In the genomic region with DNA sequence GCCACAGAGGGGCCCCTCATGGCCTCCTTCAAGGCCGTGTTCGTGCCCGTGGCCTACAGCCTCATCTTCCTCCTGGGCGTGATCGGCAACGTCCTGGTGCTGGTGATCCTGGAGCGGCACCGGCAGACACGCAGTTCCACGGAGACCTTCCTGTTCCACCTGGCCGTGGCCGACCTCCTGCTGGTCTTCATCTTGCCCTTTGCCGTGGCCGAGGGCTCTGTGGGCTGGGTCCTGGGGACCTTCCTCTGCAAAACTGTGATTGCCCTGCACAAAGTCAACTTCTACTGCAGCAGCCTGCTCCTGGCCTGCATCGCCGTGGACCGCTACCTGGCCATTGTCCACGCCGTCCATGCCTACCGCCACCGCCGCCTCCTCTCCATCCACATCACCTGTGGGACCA, we compare ENCODE assay signal across 18 cellular contexts. TPM values are rescaled to one million over a fixed set of nuclear protein-coding genes. Genes with fewer than 3 reads are reported as not detected.
DNase-seq lines count a peak whose midpoint lies in the region; ATAC-seq and TF ChIP-seq lines count a peak whose summit lies in the region.
"Had no signal": no experiment of that assay in that cellular context is flagged by ENCODE, and none has a peak within 500 bp of the region (broad histone marks: within the 10 kb centered on the region; RNA-seq: fewer than 3 reads in every experiment).

No MANE protein-coding gene starts in this region.

- H2AFZ ChIP-seq in IMR-90 (replicated peaks; ENCODE audit: low read length, poor library complexity) (peak overlapping the region; percentile 50), osteoblast (ENCODE audit: low read length) (no peak overlapping the region)

- DNase-seq in activated CD4-positive, alpha-beta T cell treated with anti-CD3 and anti-CD28 coated beads, Interleukin-2, amount 10 ng/mL, durations not matched to agents 24 days and 14 days, result no peak
- no peak for DNase-seq in activated CD4-positive, alpha-beta T cell treated with anti-CD3 and anti-CD28 coated beads for 1 hour
- DNase-seq in IMR-90 (no peak), osteoblast (ENCODE audit: insufficient read length, low spot score, missing footprints) (peak; percentile 62), BE2C (no peak), GM10266 (ENCODE audit: extremely low spot score) (no peak)
- no peak for DNase-seq in central memory CD8-positive, alpha-beta T cell (ENCODE audit: low spot score in 2 of 2)
- DNase-seq: esophagus squamous epithelium, HCEC 1CT, NCI-H446, trophoblast cell had no signal

- no peak overlapping the region for H4K91ac ChIP-seq in IMR-90 (ENCODE audit: insufficient read depth, low read depth, low read length)

- H3K14ac ChIP-seq in IMR-90 (replicated peaks; ENCODE audit: low read depth, low read length), result no peak overlapping the region

- no peak overlapping the region for H3K4ac ChIP-seq in IMR-90 (ENCODE audit: low read depth, low read length)

- H3K9me3 ChIP-seq in IMR-90 (ENCODE audit: control insufficient read depth, insufficient read depth, low read length) (no peaks in the 10 kb centered on the region), osteoblast (ENCODE audit: low read depth, low read length) (no peaks in the 10 kb centered on the region), BE2C (no peaks in the 10 kb centered on the region)
- H3K9me3 ChIP-seq: esophagus squamous epithelium had no signal

- H2BK120ac ChIP-seq in IMR-90 (ENCODE audit: low read depth, low read length), result no peak overlapping the region

- H3K27me3 Mint-ChIP-seq in activated CD4-positive, alpha-beta T cell treated with anti-CD3 and anti-CD28 coated beads, Interleukin-2, amount 10 ng/mL, durations not matched to agents 24 days and 14 days, result no peaks in the 10 kb centered on the region
- no peaks in the 10 kb centered on the region for H3K27me3 Mint-ChIP-seq in central memory CD8-positive, alpha-beta T cell

- peaks cover 20% of the 10 kb centered on the region for H3K36me3 Mint-ChIP-seq in activated CD4-positive, alpha-beta T cell treated with anti-CD3 and anti-CD28 coated beads, Interleukin-2, amount 10 ng/mL, durations not matched to agents 24 days and 14 days (ENCODE audit: low read depth)
- H3K36me3 Mint-ChIP-seq in central memory CD8-positive, alpha-beta T cell (ENCODE audit: insufficient read depth), result peaks cover 52% of the 10 kb centered on the region

- no peak overlapping the region for H4K8ac ChIP-seq in IMR-90 (ENCODE audit: low read depth in 2 of 2, low read length in 2 of 2)

- peaks cover 67% of the 10 kb centered on the region for H3K4me1 Mint-ChIP-seq in activated CD4-positive, alpha-beta T cell treated with anti-CD3 and anti-CD28 coated beads, Interleukin-2, amount 10 ng/mL, durations not matched to agents 24 days and 14 days
- peaks cover 87% of the 10 kb centered on the region for H3K4me1 Mint-ChIP-seq in central memory CD8-positive, alpha-beta T cell

- H4K20me1 ChIP-seq in IMR-90 (ENCODE audit: insufficient read depth, low read length) (peaks cover 24% of the 10 kb centered on the region), osteoblast (ENCODE audit: insufficient read depth, low read length) (peaks cover 9% of the 10 kb centered on the region)

- H3K27ac Mint-ChIP-seq in activated CD4-positive, alpha-beta T cell treated with anti-CD3 and anti-CD28 coated beads, Interleukin-2, amount 10 ng/mL, durations not matched to agents 24 days and 14 days, result peak overlapping the region; percentile 18
- H3K27ac Mint-ChIP-seq in central memory CD8-positive, alpha-beta T cell (ENCODE audit: low read depth), result peak overlapping the region; percentile 97

- POLR2A ChIA-PET in IMR-90 (lab: Charles Lee; ENCODE audit: unreplicated experiment), result no interaction called here

- intact Hi-C loops in activated CD4-positive, alpha-beta T cell treated with anti-CD3 and anti-CD28 coated beads, Interleukin-2, amount 10 ng/mL, durations not matched to agents 24 days and 14 days (cut with micrococcal nuclease), result loop anchor here (2.0 kb wide), 1 partner anchor 17 kb away; no protein-coding TSS in a partner anchor
- intact Hi-C loops in IMR-90 (cut with micrococcal nuclease), result no loop called here

- H3K27me3 ChIP-seq in IMR-90 (ENCODE audit: control insufficient read depth, insufficient read depth, low read length) (no peaks in the 10 kb centered on the region), osteoblast (ENCODE audit: insufficient read depth, low read length) (no peaks in the 10 kb centered on the region), BE2C (no peaks in the 10 kb centered on the region)
- H3K27me3 ChIP-seq: cardiac muscle cell, esophagus squamous epithelium had no signal

- peaks cover 3% of the 10 kb centered on the region for H3K79me2 ChIP-seq in osteoblast (ENCODE audit: insufficient read depth, low read length)

- H3K4me3 ChIP-seq in IMR-90 (ENCODE audit: insufficient read depth, low read depth, low read length) (no peak overlapping the region), osteoblast (ENCODE audit: insufficient read depth, low read length) (no peak overlapping the region), BE2C (ENCODE audit: low read depth, low read length) (no peak overlapping the region)
- H3K4me3 ChIP-seq: cardiac muscle cell, esophagus squamous epithelium, skin epidermis had no signal

- H3K9me3 Mint-ChIP-seq in activated CD4-positive, alpha-beta T cell treated with anti-CD3 and anti-CD28 coated beads, Interleukin-2, amount 10 ng/mL, durations not matched to agents 24 days and 14 days, result no peaks in the 10 kb centered on the region
- no peaks in the 10 kb centered on the region for H3K9me3 Mint-ChIP-seq in central memory CD8-positive, alpha-beta T cell

- in situ Hi-C loops in IMR-90 (cut with MboI; ENCODE audit: low sequenced_read_pairs), result no loop called here

- no peak overlapping the region for H2BK15ac ChIP-seq in IMR-90 (ENCODE audit: low read depth, low read length)

- no peak for TF ChIP-seq RAD21 in IMR-90 (IDR thresholded peaks at IDR 0.05; ENCODE audit: low read length)

- H3K4me3 Mint-ChIP-seq in activated CD4-positive, alpha-beta T cell treated with anti-CD3 and anti-CD28 coated beads, Interleukin-2, amount 10 ng/mL, durations not matched to agents 24 days and 14 days, result peak overlapping the region; percentile 44
- H3K4me3 Mint-ChIP-seq in central memory CD8-positive, alpha-beta T cell, result peak overlapping the region; percentile 89

- H3K56ac ChIP-seq in IMR-90 (ENCODE audit: extremely low read depth, insufficient read depth, low read length), result no peak overlapping the region

- H2BK5ac ChIP-seq in IMR-90 (ENCODE audit: low read depth, low read length, poor library complexity, severe bottlenecking), result no peak overlapping the region

- 97% methylated on average over 17 of the region's 22 CpGs; no CpG with 5 or more reads in 1 of the 2 experiments for WGBS in IMR-90 (ENCODE audit: extremely low coverage in 2 of 2, insufficient read length in 1 of 2), 2 experiments

- dilution Hi-C loops in IMR-90 (cut with HindIII; ENCODE audit: low sequenced_read_pairs, unreplicated experiment), result no loop called here

- TF ChIP-seq CTCF in IMR-90 (conservative IDR thresholded peaks at IDR 0.05; ENCODE audit: low read depth, low read length) (no peak), osteoblast (IDR thresholded peaks at IDR 0.05; ENCODE audit: extremely low read depth, low read depth, low read length) (no peak), BE2C (IDR thresholded peaks at IDR 0.05; ENCODE audit: low read depth, low read length) (no peak), GM10266 (IDR thresholded peaks at IDR 0.05; ENCODE audit: control insufficient read depth, insufficient read depth, low read depth, missing control alignments) (no peak)

- no peak overlapping the region for H3K9ac ChIP-seq in IMR-90 (ENCODE audit: low read depth, low read length)

- CTCF ChIA-PET in IMR-90 (lab: Yijun Ruan, JAX), result no interaction called here

- H2AK5ac ChIP-seq in IMR-90 (ENCODE audit: low read depth, low read length), result no peak overlapping the region

- peaks cover 9 to 14% of the 10 kb centered on the region in 2 experiments; a peak in 2 of 4 replicates for H3K79me1 ChIP-seq in IMR-90 (ENCODE audit: low read depth in 1 of 2, low read length in 2 of 2)

- ATAC-seq in IMR-90 (ENCODE audit: low read depth) (no peak), GM18907 (IDR thresholded peaks at IDR 0.05; ENCODE audit: unreplicated experiment) (no peak)
- no peak for ATAC-seq in central memory CD8-positive, alpha-beta T cell (replicated peaks; ENCODE audit: extremely low read depth, poor library complexity, severe bottlenecking)
- ATAC-seq: activated CD4-positive, CD25-positive, alpha-beta regulatory T cell treated with anti-CD3 and anti-CD28 coated beads, Interleukin-2, amount 50 U/mL, for 24 hours had no signal

- no peak for TF ChIP-seq POLR2A in IMR-90 (IDR thresholded peaks at IDR 0.05; ENCODE audit: low read depth, low read length)

- H3K27ac ChIP-seq in IMR-90 (ENCODE audit: insufficient read depth, low read length) (no peak overlapping the region), osteoblast (ENCODE audit: low read depth, low read length) (no peak overlapping the region)
- H3K27ac ChIP-seq: cardiac muscle cell, esophagus squamous epithelium had no signal

- BruUV-seq in IMR-90 (replicated peaks; lab: Mats Ljungman, UMichigan), result no TSS peak

- H3K4me1 ChIP-seq in IMR-90 (ENCODE audit: control insufficient read depth, insufficient read depth, low read length) (peaks cover 3% of the 10 kb centered on the region), osteoblast (ENCODE audit: insufficient read depth, low read length) (peaks cover 19% of the 10 kb centered on the region), BE2C (no peaks in the 10 kb centered on the region)

- H3K36me3 ChIP-seq in IMR-90 (ENCODE audit: control insufficient read depth, insufficient read depth, low read length), result peaks cover 21% of the 10 kb centered on the region
- H3K36me3 ChIP-seq in osteoblast (ENCODE audit: insufficient read depth, low read length), result peaks cover 12% of the 10 kb centered on the region
- peaks cover 2% of the 10 kb centered on the region; the same call in 1 of the 2 replicates for H3K36me3 ChIP-seq in BE2C

- H3K23ac ChIP-seq in IMR-90 (ENCODE audit: low read depth, low read length), result no peak overlapping the region

- H3K4me2 ChIP-seq in IMR-90 (ENCODE audit: low read depth, low read length) (no peak overlapping the region), osteoblast (ENCODE audit: insufficient read depth, low read length) (no peak overlapping the region)

- peaks cover 10% of the 10 kb centered on the region for H3K9me1 ChIP-seq in IMR-90 (ENCODE audit: insufficient read depth, low read length)

- H2AK9ac ChIP-seq in IMR-90 (replicated peaks; ENCODE audit: low read depth, low read length, poor library complexity), result peak overlapping the region; percentile 30

- no peak overlapping the region for H4K5ac ChIP-seq in IMR-90 (ENCODE audit: low read depth, low read length)

- H3K18ac ChIP-seq in IMR-90 (ENCODE audit: low read depth, low read length), result no peak overlapping the region

- H2BK20ac ChIP-seq in IMR-90 (ENCODE audit: low read depth, low read length), result no peak overlapping the region

RNA-seq across cellular contexts. Expression of gene CXCR5, which starts 10.0 kb away (rescaled TPM):
- total RNA-seq in activated CD4-positive, alpha-beta T cell treated with anti-CD3 and anti-CD28 coated beads, Interleukin-2, amount 10 ng/mL, durations not matched to agents 24 days and 14 days, result 6.1 and 6.4 TPM in 2 replicates
- total RNA-seq in IMR-90 (2012; rRNA removed) (not detected in 2 replicates), osteoblast (not detected in 2 replicates)
- polyA plus RNA-seq in IMR-90 (2012; rRNA removed), result not detected in 2 replicates
- polyA plus RNA-seq in IMR-90 (2012; cell fraction: cytosol; rRNA removed), result not detected in 2 replicates
- 0.02 TPM in 1 of 2 replicates, not detected in the other for polyA plus RNA-seq in IMR-90 (2012; cell fraction: nucleus; rRNA removed; ENCODE audit: low replicate concordance)
- not detected for polyA plus RNA-seq in BE2C (2012; ENCODE audit: insufficient read depth, insufficient read length, low read depth)
- total RNA-seq: cardiac muscle cell, Daoy, HT1080, liver had no signal
- polyA plus RNA-seq: cardiac muscle cell had no signal

RNA-seq across cellular contexts. Expression of gene BCL9L, which starts 32.1 kb away (rescaled TPM):
- total RNA-seq in activated CD4-positive, alpha-beta T cell treated with anti-CD3 and anti-CD28 coated beads, Interleukin-2, amount 10 ng/mL, durations not matched to agents 24 days and 14 days, result 25.1 and 28.5 TPM in 2 replicates
- 1.7 and 2.3 TPM in 2 replicates for total RNA-seq in IMR-90 (2012; rRNA removed)
- polyA plus RNA-seq in IMR-90 (2012; rRNA removed), result 17.0 and 21.5 TPM in 2 replicates
- polyA plus RNA-seq in IMR-90 (2012; cell fraction: cytosol; rRNA removed), result 11.8 and 20.1 TPM in 2 replicates
- 30.5 and 55.8 TPM in 2 replicates for polyA plus RNA-seq in IMR-90 (2012; cell fraction: nucleus; rRNA removed; ENCODE audit: low replicate concordance)
- total RNA-seq in osteoblast, result 27.9 and 28.3 TPM in 2 replicates
- polyA plus RNA-seq in BE2C (2012; ENCODE audit: insufficient read depth, insufficient read length, low read depth), result 104 TPM
